Comparison of ENCODE assay signal across 7 cellular contexts in genomic region chr1:21255943-21256320, GRCh38.
"Had no signal": no experiment of that assay in that cellular context is flagged by ENCODE, and none has a peak within 500 bp of the region (broad histone marks: within the 10 kb centered on the region; RNA-seq: fewer than 3 reads in every experiment).

No MANE protein-coding gene starts in this region.

- H3K4me3 ChIP-seq: heart left ventricle, SJCRH30 had no signal

- H3K27ac ChIP-seq: SJCRH30 had no signal

- H3K4me3 Mint-ChIP-seq: activated B cell treated with CpG ODN at 0.5 μM for 24 hours; activated CD4-positive, alpha-beta T cell treated with anti-CD3 and anti-CD28 coated beads, Interleukin-2, amount 10 ng/mL, durations not matched to agents 24 days and 14 days; brain; central memory CD8-positive, alpha-beta T cell; neural crest cell had no signal

- H3K27me3 ChIP-seq: heart left ventricle, SJCRH30 had no signal

- H3K27me3 Mint-ChIP-seq: activated B cell treated with CpG ODN at 0.5 μM for 24 hours; activated CD4-positive, alpha-beta T cell treated with anti-CD3 and anti-CD28 coated beads, Interleukin-2, amount 10 ng/mL, durations not matched to agents 24 days and 14 days; central memory CD8-positive, alpha-beta T cell had no signal

- H3K9me3 ChIP-seq: heart left ventricle, SJCRH30 had no signal

- H3K9me3 Mint-ChIP-seq: activated B cell treated with CpG ODN at 0.5 μM for 24 hours; activated CD4-positive, alpha-beta T cell treated with anti-CD3 and anti-CD28 coated beads, Interleukin-2, amount 10 ng/mL, durations not matched to agents 24 days and 14 days; brain; central memory CD8-positive, alpha-beta T cell; neural crest cell had no signal
